Comparison of ENCODE assay signal across 33 cellular contexts in the genomic region with DNA sequence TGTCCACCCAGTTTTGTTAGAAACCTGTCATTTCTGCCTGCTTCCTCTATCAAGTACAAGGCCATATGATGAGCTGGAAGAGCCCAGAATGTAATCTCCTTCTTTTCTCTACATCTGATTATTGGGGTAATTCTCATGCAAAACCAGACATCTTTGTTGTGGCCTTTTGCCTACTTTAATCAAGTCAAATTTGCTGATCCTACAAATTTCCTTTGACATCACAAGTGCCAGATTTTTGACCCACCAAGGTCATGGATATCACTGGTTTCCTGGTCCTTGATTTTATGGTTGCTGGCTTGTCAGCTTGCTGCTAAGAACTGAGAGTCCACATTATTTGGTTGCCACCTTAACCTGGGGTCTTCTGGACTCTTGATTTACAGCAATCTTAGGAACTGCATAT.
"Had no signal": no experiment of that assay in that cellular context is flagged by ENCODE, and none has a peak within 500 bp of the region (broad histone marks: within the 10 kb centered on the region; RNA-seq: fewer than 3 reads in every experiment).

No MANE protein-coding gene starts in this region.

- H3K27me3 ChIP-seq: adrenal gland, body of pancreas, brain microvascular endothelial cell, breast epithelium had no signal

- H3K36me3 ChIP-seq: adrenal gland, brain microvascular endothelial cell, breast epithelium had no signal

- DNase-seq: activated B cell treated with CpG ODN at 0.5 μM for 24 hours; activated CD4-positive, alpha-beta memory T cell treated with anti-CD3 and anti-CD28 coated beads for 36 hours; activated CD4-positive, alpha-beta T cell treated with anti-CD3 and anti-CD28 coated beads for 4 hours; activated CD4-positive, alpha-beta T cell treated with anti-CD3 and anti-CD28 coated beads, Interleukin-2, amount 10 ng/mL, durations not matched to agents 24 days and 14 days; activated CD4-positive, alpha-beta T cell treated with anti-CD3 and anti-CD28 coated beads, Interleukin-2, amount 50 U/mL, for 1 hour; activated CD4-positive, alpha-beta T cell treated with anti-CD3 and anti-CD28 coated beads, Interleukin-2, amount 50 U/mL, for 4 hours; activated CD4-positive, CD25-positive, alpha-beta regulatory T cell treated with anti-CD3 and anti-CD28 coated beads, Interleukin-2, amount 50 U/mL, for 72 hours; activated CD8-positive, alpha-beta memory T cell treated with anti-CD3 and anti-CD28 coated beads, Interleukin-2, amount 50 U/mL, for 4 hours; activated CD8-positive, alpha-beta T cell treated with anti-CD3 and anti-CD28 coated beads for 36 hours; activated effector memory CD4-positive, alpha-beta T cell treated with anti-CD3 and anti-CD28 coated beads, Interleukin-2, amount 50 U/mL, for 16 hours; activated gamma-delta T cell treated with Interleukin-2 at 50 U/mL for 16 hours; activated naive CD4-positive, alpha-beta T cell; activated naive CD4-positive, alpha-beta T cell treated with anti-CD3 and anti-CD28 coated beads for 36 hours; activated naive CD4-positive, alpha-beta T cell treated with anti-CD3 and anti-CD28 coated beads, Interleukin-2, amount 50 U/mL, for 16 hours; activated naive CD8-positive, alpha-beta T cell treated with anti-CD3 and anti-CD28 coated beads for 36 hours; activated T-cell treated with anti-CD3 and anti-CD28 coated beads for 4 hours; activated T-cell treated with anti-CD3 and anti-CD28 coated beads, Interleukin-2, amount 50 U/mL, for 1 hour; activated T-cell treated with anti-CD3 and anti-CD28 coated beads, Interleukin-2, amount 50 U/mL, for 4 hours; activated T-cell treated with anti-CD3 and anti-CD28 coated beads, Interleukin-2, amount 50 U/mL, for 72 hours; adrenal gland; amniotic stem cell; aorta; body of pancreas; brain microvascular endothelial cell; central memory CD4-positive, alpha-beta T cell; T-helper 2 cell; T-helper 9 cell had no signal

- H3K9me3 ChIP-seq: adrenal gland, body of pancreas, breast epithelium had no signal

- H3K4me3 ChIP-seq: adrenal gland, body of pancreas, breast epithelium had no signal

- ATAC-seq: activated CD8-positive, alpha-beta T cell treated with anti-CD3 and anti-CD28 coated beads for 36 hours; activated naive CD4-positive, alpha-beta T cell treated with anti-CD3 and anti-CD28 coated beads, Interleukin-2, amount 50 U/mL, for 72 hours; activated T-cell treated with anti-CD3 and anti-CD28 coated beads, Interleukin-2, amount 50 U/mL, for 4 hours; activated T-cell treated with anti-CD3 and anti-CD28 coated beads, Interleukin-2, amount 50 U/mL, for 72 hours; activated T-helper 17 cell treated with anti-CD3 and anti-CD28 coated beads, Interleukin-2, amount 50 U/mL, for 72 hours; body of pancreas had no signal

- H3K27ac ChIP-seq: adrenal gland, body of pancreas, brain microvascular endothelial cell, breast epithelium, VCaP had no signal

- H3K4me1 ChIP-seq: adrenal gland, body of pancreas, breast epithelium had no signal

- FAIRE-seq: astrocyte, TTC549 had no signal
